ENCODE assay signal across 8 cellular contexts in genomic region chr19:12162513-12162881, GRCh38. TPM values are rescaled to one million over a fixed set of nuclear protein-coding genes. Genes with fewer than 3 reads are reported as not detected.
DNase-seq lines count a peak whose midpoint lies in the region; ATAC-seq, FAIRE-seq and TF ChIP-seq lines count a peak whose summit lies in the region.

No MANE protein-coding gene starts in this region.

- intact Hi-C loops in activated CD8-positive, alpha-beta T cell treated with anti-CD3 and anti-CD28 coated beads for 36 hours (cut with micrococcal nuclease): no loop called here
- intact Hi-C loops in kidney (cut with DNase I) (no loop called here), tibial artery (cut with DNase I; ENCODE audit: low total_unique reads) (loop anchor here (10.0 kb wide), 1 partner anchor 132 kb away; the partner anchor contains the start of gene ZNF44)

- H3K9ac ChIP-seq in kidney (ENCODE audit: low read length in 2 of 2): peak overlapping the region; percentile 25 to 100

- no peaks in the 10 kb centered on the region for H3K27me3 ChIP-seq in tibial artery

- peak overlapping the region; percentile 93 to 95 for H3K4me3 ChIP-seq in kidney (ENCODE audit: low read length in 2 of 2)
- peak overlapping the region; percentile 73 to 95 for H3K4me3 ChIP-seq in tibial artery

- no peaks in the 10 kb centered on the region for H3K27me3 Mint-ChIP-seq in activated T-cell treated with anti-CD3 and anti-CD28 coated beads, Interleukin-2, amount 50 U/mL, for 24 hours
- H3K27me3 Mint-ChIP-seq in activated CD8-positive, alpha-beta T cell treated with anti-CD3 and anti-CD28 coated beads for 36 hours: no peaks in the 10 kb centered on the region

- CTCF ChIA-PET in activated CD8-positive, alpha-beta T cell treated with anti-CD3 and anti-CD28 coated beads for 36 hours (lab: Charles Lee): interaction anchor here (1.0 to 2.3 kb wide), 5 partner anchors 22 to 281 kb away, joined by 4 to 17 read pairs (median 4); partner anchors contain the start of gene ZNF20

- no peaks in the 10 kb centered on the region for H3K9me3 Mint-ChIP-seq in activated T-cell treated with anti-CD3 and anti-CD28 coated beads, Interleukin-2, amount 50 U/mL, for 24 hours
- no peaks in the 10 kb centered on the region for H3K9me3 Mint-ChIP-seq in activated CD8-positive, alpha-beta T cell treated with anti-CD3 and anti-CD28 coated beads for 36 hours

- H3K4me1 Mint-ChIP-seq in activated T-cell treated with anti-CD3 and anti-CD28 coated beads, Interleukin-2, amount 50 U/mL, for 24 hours (ENCODE audit: low read depth): peaks cover 40% of the 10 kb centered on the region
- peaks cover 41% of the 10 kb centered on the region for H3K4me1 Mint-ChIP-seq in activated CD8-positive, alpha-beta T cell treated with anti-CD3 and anti-CD28 coated beads for 36 hours (ENCODE audit: low read depth)

- H3K4me3 Mint-ChIP-seq in activated T-cell treated with anti-CD3 and anti-CD28 coated beads, Interleukin-2, amount 50 U/mL, for 24 hours: peak overlapping the region; percentile 87
- H3K4me3 Mint-ChIP-seq in activated CD8-positive, alpha-beta T cell treated with anti-CD3 and anti-CD28 coated beads for 36 hours: peak overlapping the region; percentile 95

- peaks cover 34% of the 10 kb centered on the region for H3K36me3 Mint-ChIP-seq in activated T-cell treated with anti-CD3 and anti-CD28 coated beads, Interleukin-2, amount 50 U/mL, for 24 hours (ENCODE audit: low read depth)
- H3K36me3 Mint-ChIP-seq in activated CD8-positive, alpha-beta T cell treated with anti-CD3 and anti-CD28 coated beads for 36 hours (ENCODE audit: low read depth): peaks cover 17% of the 10 kb centered on the region

- H3K36me3 ChIP-seq in kidney (ENCODE audit: control insufficient read depth in 1 of 2, insufficient read depth in 2 of 2, low read length in 2 of 2) (no peaks in the 10 kb centered on the region), tibial artery (peaks cover 0 to 4% (median 4%) of the 10 kb centered on the region in 3 donors)

- no peak for TF ChIP-seq CTCF in activated CD8-positive, alpha-beta T cell treated with anti-CD3 and anti-CD28 coated beads for 36 hours (IDR thresholded peaks at IDR 0.05)
- TF ChIP-seq CTCF in kidney (IDR thresholded peaks at IDR 0.05; ENCODE audit: borderline replicate concordance, extremely low read depth, insufficient read depth): no peak
- no peak for TF ChIP-seq CTCF in tibial artery (IDR thresholded peaks at IDR 0.05)

- ATAC-seq in activated CD8-positive, alpha-beta T cell treated with anti-CD3 and anti-CD28 coated beads for 36 hours: peak; percentile 3

- H3K4me1 ChIP-seq in kidney (ENCODE audit: control insufficient read depth in 1 of 2, insufficient read depth in 1 of 2, low read depth in 1 of 2, low read length in 2 of 2) (peaks cover 3 to 15% of the 10 kb centered on the region in 2 donors), tibial artery (peaks cover 0 to 40% (median 26%) of the 10 kb centered on the region in 4 donors)

- H3K27ac ChIP-seq in kidney (ENCODE audit: low read depth in 2 of 2, low read length in 2 of 2) (peak overlapping the region in 1 of 2 donors; percentile 54), tibial artery (peak overlapping the region; percentile 93 to 96)

- no peak for DNase-seq in activated T-cell treated with anti-CD3 and anti-CD28 coated beads, Interleukin-2, amount 50 U/mL, for 24 hours
- no peak for DNase-seq in activated T-cell treated with anti-CD3 and anti-CD28 coated beads, Interleukin-2, amount 50 U/mL, for 1 hour
- DNase-seq in activated CD8-positive, alpha-beta T cell treated with anti-CD3 and anti-CD28 coated beads for 36 hours: no peak
- no peak for DNase-seq in kidney
- no peak for DNase-seq in tibial artery
- DNase-seq in NOMO-1 treated with dmso at 0.1 percent for 144 hours (lab: John Stamatoyannopoulos, UW; ENCODE audit: unreplicated experiment): no peak
- no peak for DNase-seq in NCI-H82 (lab: John Stamatoyannopoulos, UW)
- no peak for DNase-seq in NOMO-1 (lab: John Stamatoyannopoulos, UW; ENCODE audit: unreplicated experiment in 2 of 2)

- no peaks in the 10 kb centered on the region for H3K9me3 ChIP-seq in kidney (ENCODE audit: control insufficient read depth in 1 of 2, low read length in 2 of 2)
- H3K9me3 ChIP-seq in tibial artery: no peaks in the 10 kb centered on the region

- POLR2A ChIA-PET in activated CD8-positive, alpha-beta T cell treated with anti-CD3 and anti-CD28 coated beads for 36 hours (lab: Charles Lee): interaction anchor here (0.6 to 1.8 kb wide), 5 partner anchors 14 to 348 kb away, joined by 4 to 7 read pairs (median 4); partner anchors contain the start of gene ZNF563

- no peak for FAIRE-seq in kidney (lab: Jason Lieb, UNC)

- peak overlapping the region; percentile 98 for H3K27ac Mint-ChIP-seq in activated T-cell treated with anti-CD3 and anti-CD28 coated beads, Interleukin-2, amount 50 U/mL, for 24 hours
- peak overlapping the region; percentile 98 for H3K27ac Mint-ChIP-seq in activated CD8-positive, alpha-beta T cell treated with anti-CD3 and anti-CD28 coated beads for 36 hours

RNA-seq across cellular contexts. Expression of gene ZNF136, which starts 0.4 kb away (rescaled TPM):
- total RNA-seq in activated CD8-positive, alpha-beta T cell treated with anti-CD3 and anti-CD28 coated beads for 36 hours: 10 to 100 TPM; 10.2 to 10.3 TPM
- total RNA-seq in kidney: 14.4 TPM
- 4.6 TPM for polyA plus RNA-seq in kidney (ENCODE audit: insufficient read depth, low read depth, low replicate concordance)

RNA-seq across cellular contexts. Expression of gene ZNF625, which starts 6.0 kb away (rescaled TPM):
- 1 to 10 TPM; 3.9 to 4.6 TPM for total RNA-seq in activated CD8-positive, alpha-beta T cell treated with anti-CD3 and anti-CD28 coated beads for 36 hours
- 11.4 TPM for total RNA-seq in kidney
- polyA plus RNA-seq in kidney (ENCODE audit: insufficient read depth, low read depth, low replicate concordance): 6.1 TPM

RNA-seq across cellular contexts. Expression of gene ZNF20, which starts 22.3 kb away (rescaled TPM):
- 1 to 10 TPM; 2.0 to 3.0 TPM for total RNA-seq in activated CD8-positive, alpha-beta T cell treated with anti-CD3 and anti-CD28 coated beads for 36 hours
- 7.3 TPM for total RNA-seq in kidney
- 3.2 TPM for polyA plus RNA-seq in kidney (ENCODE audit: insufficient read depth, low read depth, low replicate concordance)
